In genomic region chr17:1002771-1003555, GRCh38 we compare ENCODE assay signal across 1 cellular context.
TF ChIP-seq lines count a peak whose summit lies in the region.

No MANE protein-coding gene starts in this region.

TF ChIP-seq in HEK293, 187 proteins besides CTCF, POLR2A, EP300 and RAD21 (continued from another document):
- no peak for TF ChIP-seq ZNF580 (tag by site-specific recombination; IDR thresholded peaks at IDR 0.05)
- TF ChIP-seq ZNF768 (tag by site-specific recombination; IDR thresholded peaks at IDR 0.05): no peak
- no peak for TF ChIP-seq ZNF354C (tag by site-specific recombination; IDR thresholded peaks at IDR 0.05; ENCODE audit: borderline replicate concordance, low read depth)
- no peak for TF ChIP-seq ZNF335 (tag by site-specific recombination; conservative IDR thresholded peaks at IDR 0.05)
- no peak for TF ChIP-seq ZNF76 (tag by site-specific recombination; IDR thresholded peaks at IDR 0.05; ENCODE audit: borderline replicate concordance, low read depth)
- TF ChIP-seq ZNF133 (tag by site-specific recombination; IDR thresholded peaks at IDR 0.05): no peak
- TF ChIP-seq ZNF211 (tag by site-specific recombination; IDR thresholded peaks at IDR 0.05; ENCODE audit: low read depth): no peak
- no peak for TF ChIP-seq ZNF658 (tag by site-specific recombination; IDR thresholded peaks at IDR 0.05)
